ENCODE assay signal across 8 cellular contexts in genomic region chr2:88054300-88055048, GRCh38. TPM values are rescaled to one million over a fixed set of nuclear protein-coding genes. Genes with fewer than 3 reads are reported as not detected.
DNase-seq lines count a peak whose midpoint lies in the region; ATAC-seq and TF ChIP-seq lines count a peak whose summit lies in the region.

No MANE protein-coding gene starts in this region.

- peaks cover 17% of the 10 kb centered on the region for H3K36me3 Mint-ChIP-seq in MCF 10A (ENCODE audit: insufficient read depth, unreplicated experiment)

- WGBS in mesendoderm (ENCODE audit: extremely low coverage, insufficient coverage, low lambda C conversion rate) = no CpG with 5 or more reads among the region's 22 CpGs

- no peak overlapping the region for H4K5ac ChIP-seq in mesendoderm (ENCODE audit: low read length)

- H3K4me1 ChIP-seq in Loucy (ENCODE audit: insufficient read depth, low read length, poor library complexity, severe bottlenecking) (peaks cover 31% of the 10 kb centered on the region), mesendoderm (ENCODE audit: control insufficient read depth, low read depth, low read length) (peaks cover 6% of the 10 kb centered on the region)

- no peaks in the 10 kb centered on the region for H3K9me3 Mint-ChIP-seq in MCF 10A (ENCODE audit: unreplicated experiment)

- no peak overlapping the region for H2AK5ac ChIP-seq in mesendoderm (ENCODE audit: low read length)

- H3K4ac ChIP-seq in mesendoderm (ENCODE audit: low read depth, low read length) = peak overlapping the region; percentile 96

- H3K4me3 ChIP-seq in Loucy (ENCODE audit: low read length, poor library complexity, severe bottlenecking) (peak overlapping the region; percentile 94), mesendoderm (ENCODE audit: low read length) (peak overlapping the region; percentile 88)

- H2AFZ ChIP-seq in Loucy (ENCODE audit: low read length) = no peak overlapping the region

- H3K27me3 ChIP-seq in Loucy (ENCODE audit: insufficient read depth, low read length, poor library complexity, severe bottlenecking) = peaks cover 6% of the 10 kb centered on the region
- no peaks in the 10 kb centered on the region for H3K27me3 ChIP-seq in mesendoderm (ENCODE audit: insufficient read depth, low read length, poor library complexity)

- ATAC-seq in GM21423 (IDR thresholded peaks at IDR 0.05; ENCODE audit: unreplicated experiment) = no peak

- peaks cover 32% of the 10 kb centered on the region for H3K79me2 ChIP-seq in Loucy (ENCODE audit: insufficient read depth, low read length)
- H3K79me2 ChIP-seq in mesendoderm (ENCODE audit: control insufficient read depth, insufficient read depth, low read length) = peaks cover 16% of the 10 kb centered on the region

- intact Hi-C loops in MCF 10A (cut with micrococcal nuclease) = no loop called here

- no peak overlapping the region for H2BK120ac ChIP-seq in mesendoderm (ENCODE audit: low read depth, low read length)

- no peaks in the 10 kb centered on the region for H3K27me3 Mint-ChIP-seq in MCF 10A (ENCODE audit: insufficient read depth, unreplicated experiment)

- peak overlapping the region; percentile 88 for H3K4me3 Mint-ChIP-seq in MCF 10A (ENCODE audit: unreplicated experiment)

- H4K8ac ChIP-seq in mesendoderm (ENCODE audit: low read depth, low read length) = no peak overlapping the region

- no peak overlapping the region for H2BK15ac ChIP-seq in mesendoderm (replicated peaks; ENCODE audit: low read depth)

- H3K9me3 ChIP-seq in Loucy (ENCODE audit: insufficient read depth, low read depth, low read length) = no peaks in the 10 kb centered on the region

- CTCF ChIA-PET in MCF 10A (lab: Yijun Ruan, JAX) = interaction anchor here (0.5 to 1.9 kb wide), 9 partner anchors 9 to 497 kb away, joined by 3 to 7 read pairs (median 4); no protein-coding TSS in a partner anchor

- H3K56ac ChIP-seq in mesendoderm (ENCODE audit: low read length) = peak overlapping the region; percentile 95

- peaks cover 27% of the 10 kb centered on the region for H4K20me1 ChIP-seq in Loucy (ENCODE audit: insufficient read depth, low read length, poor library complexity, severe bottlenecking)

- H3K23ac ChIP-seq in mesendoderm (ENCODE audit: low read length) = no peak overlapping the region

- TF ChIP-seq CTCF in C4-2B (conservative IDR thresholded peaks at IDR 0.05) (no peak), Loucy (conservative IDR thresholded peaks at IDR 0.05; ENCODE audit: low read length) (no peak), MCF 10A (IDR thresholded peaks at IDR 0.05; ENCODE audit: unreplicated experiment) (no peak)

- H3K18ac ChIP-seq in mesendoderm (ENCODE audit: low read length) = peak overlapping the region; percentile 97

- H3K79me1 ChIP-seq in mesendoderm (ENCODE audit: low read length) = peaks cover 10% of the 10 kb centered on the region

- H3K36me3 ChIP-seq in Loucy (ENCODE audit: insufficient read depth, low read length) (no peaks in the 10 kb centered on the region), mesendoderm (ENCODE audit: control insufficient read depth, insufficient read depth, low read length) (no peaks in the 10 kb centered on the region)

- peak overlapping the region; percentile 99 for H3K27ac ChIP-seq in C4-2B
- no peak overlapping the region for H3K27ac ChIP-seq in mesendoderm (ENCODE audit: low read depth, low read length)

- DNase-seq in MCF 10A (ENCODE audit: unreplicated experiment) (no peak), mesendoderm (peak; percentile 47), NCI-H1092 treated with DMSO at 0.1 percent for 48 hours (lab: John Stamatoyannopoulos, UW) (no peak), HCEC 1CT (no peak), DMS 273 (lab: John Stamatoyannopoulos, UW; ENCODE audit: unreplicated experiment) (no peak)

- peaks cover 25% of the 10 kb centered on the region for H3K4me1 Mint-ChIP-seq in MCF 10A (ENCODE audit: insufficient read depth, unreplicated experiment)

- no peaks in the 10 kb centered on the region for H3K9me2 ChIP-seq in Loucy (replicated peaks; ENCODE audit: low read depth, low read length)

- TSS peak; percentile 38 for BruUV-seq in MCF 10A (replicated peaks; lab: Mats Ljungman, UMichigan)

- H3K4me2 ChIP-seq in Loucy (ENCODE audit: low read depth, low read length, poor library complexity, severe bottlenecking) (peak overlapping the region; percentile 95), mesendoderm (ENCODE audit: low read length) (peak overlapping the region; percentile 54)

- H3K9ac ChIP-seq in Loucy (ENCODE audit: low read depth, low read length, poor library complexity, severe bottlenecking) = peak overlapping the region; percentile 98
- peak overlapping the region; percentile 92 for H3K9ac ChIP-seq in mesendoderm (ENCODE audit: low read length)

- H3F3A ChIP-seq in Loucy (ENCODE audit: low read depth) = no peaks in the 10 kb centered on the region

- POLR2A ChIA-PET in MCF 10A (lab: Yijun Ruan, JAX) = interaction anchor here (0.6 to 1.9 kb wide), 9 partner anchors 9 to 1285 kb away, joined by 3 to 8 read pairs (median 4); no protein-coding TSS in a partner anchor

- H3K27ac Mint-ChIP-seq in MCF 10A (ENCODE audit: low read depth, unreplicated experiment) = peak overlapping the region; percentile 97

- H2BK5ac ChIP-seq in mesendoderm (ENCODE audit: low read length) = no peak overlapping the region

RNA-seq across cellular contexts. Expression of gene KRCC1, which starts 1.1 kb away (rescaled TPM):
- 24.9 and 36.6 TPM in 2 replicates for total RNA-seq in MCF 10A (2022)
- polyA plus RNA-seq in mesendoderm (2013, experiment 1 of 2) = 11.1 TPM
- polyA plus RNA-seq in mesendoderm (2013, experiment 2 of 2) = 11.1 TPM

RNA-seq across cellular contexts. Expression of gene SMYD1, which starts 13.2 kb away (rescaled TPM):
- not detected in 2 replicates for total RNA-seq in MCF 10A (2022)
- polyA plus RNA-seq in mesendoderm (2013, experiment 1 of 2) = 0.01 TPM
- 0.01 TPM for polyA plus RNA-seq in mesendoderm (2013, experiment 2 of 2)

RNA-seq across cellular contexts. Expression of gene RNU2-63P, which starts 38.1 kb away (rescaled TPM):
- 5.0 and 9.1 TPM in 2 replicates for total RNA-seq in MCF 10A (2022)
- polyA plus RNA-seq in mesendoderm (2013, experiment 1 of 2) = not detected
- not detected for polyA plus RNA-seq in mesendoderm (2013, experiment 2 of 2)
